21 cellular contexts compared by ENCODE assay signal in genomic region chr1:181612100-181612499, GRCh38.
A peak's percentile ranks its signal among the peaks of the same experiment; 100 is the strongest.
DNase-seq lines count a peak whose midpoint lies in the region; ATAC-seq, FAIRE-seq and TF ChIP-seq lines count a peak whose summit lies in the region.
"Had no signal": no experiment of that assay in that cellular context is flagged by ENCODE, and none has a peak within 500 bp of the region (broad histone marks: within the 10 kb centered on the region; RNA-seq: fewer than 3 reads in every experiment).

No MANE protein-coding gene starts in this region.

- POLR2A ChIA-PET in A549 (lab: Yijun Ruan, JAX) = no interaction called here

- H3K4me3 ChIP-seq in A549 (no peak overlapping the region), MG63 (no peak overlapping the region)
- H3K4me3 ChIP-seq: BLaER1, GM12878, GM23248 had no signal

- H3K4me2 ChIP-seq in A549 = no peak overlapping the region
- H3K4me2 ChIP-seq: BLaER1 had no signal

- no peak for TF ChIP-seq POLR2A in A549 (IDR thresholded peaks at IDR 0.05; ENCODE audit: low read length)

- no peaks in the 10 kb centered on the region for H3K4me1 Mint-ChIP-seq in osteocyte (ENCODE audit: unreplicated experiment)
- H3K4me1 Mint-ChIP-seq: B cell; CD4-positive, CD25-positive, alpha-beta regulatory T cell had no signal

- H3K36me3 Mint-ChIP-seq in osteocyte (ENCODE audit: unreplicated experiment) = no peaks in the 10 kb centered on the region
- H3K36me3 Mint-ChIP-seq: CD4-positive, CD25-positive, alpha-beta regulatory T cell; CD8-positive, alpha-beta T cell had no signal

- FAIRE-seq in A549 (lab: Jason Lieb, UNC) = no peak
- FAIRE-seq: D721Med, GM12878, GM19239 had no signal

- 0% methylated on average over 3 of the region's 3 CpGs for WGBS in A549 (ENCODE audit: missing lambda C conversion rate)

- H3K27me3 Mint-ChIP-seq in osteocyte (ENCODE audit: unreplicated experiment) = no peaks in the 10 kb centered on the region
- H3K27me3 Mint-ChIP-seq: CD4-positive, CD25-positive, alpha-beta regulatory T cell had no signal

- H3K27ac Mint-ChIP-seq in osteocyte (ENCODE audit: unreplicated experiment) = no peak overlapping the region
- H3K27ac Mint-ChIP-seq: B cell; CD4-positive, CD25-positive, alpha-beta regulatory T cell; CD8-positive, alpha-beta T cell; H9 had no signal

- DNase-seq in A549 (ENCODE audit: low read depth in 1 of 2, low spot score in 1 of 2) (no peak), osteocyte (ENCODE audit: extremely low spot score, unreplicated experiment) (peak; percentile 23), MG63 (no peak), hypothalamus (lab: John Stamatoyannopoulos, UW) (no peak), midbrain (lab: John Stamatoyannopoulos, UW) (no peak)
- DNase-seq: CD4-positive, CD25-positive, alpha-beta regulatory T cell; CD8-positive, alpha-beta T cell; DMS 273 treated with DMSO at 0.1 percent for 48 hours; DMS79; EL; GDM1; GM23248; H9 had no signal

- no peak for TF ChIP-seq EP300 in A549 (IDR thresholded peaks at IDR 0.05)
- no peak for TF ChIP-seq EP300 in Ishikawa (IDR thresholded peaks at IDR 0.05; ENCODE audit: borderline replicate concordance)

- no peaks in the 10 kb centered on the region for H3K4me1 ChIP-seq in A549
- H3K4me1 ChIP-seq: BLaER1 had no signal

- CTCF ChIA-PET in A549 (lab: Yijun Ruan, JAX) = no interaction called here

- no peaks in the 10 kb centered on the region for H3K9me3 ChIP-seq in A549
- no peaks in the 10 kb centered on the region for H3K9me3 ChIP-seq in MG63
- H3K9me3 ChIP-seq: BLaER1 had no signal

- TF ChIP-seq CTCF in A549 (IDR thresholded peaks at IDR 0.05) (no peak), osteocyte (IDR thresholded peaks at IDR 0.05) (no peak)

- H3K27ac ChIP-seq in A549 = no peak overlapping the region
- H3K27ac ChIP-seq: BLaER1, C4-2B, GM23248 had no signal

- no peaks in the 10 kb centered on the region for H3K27me3 ChIP-seq in MG63
- H3K27me3 ChIP-seq: BLaER1 had no signal

- TF ChIP-seq RAD21 in A549 (conservative IDR thresholded peaks at IDR 0.05 in 1 of 2, IDR thresholded peaks at IDR 0.05 in 1 of 2) (no peak), Ishikawa (IDR thresholded peaks at IDR 0.05; ENCODE audit: low read depth) (no peak)

- no peaks in the 10 kb centered on the region for H3K36me3 ChIP-seq in MG63
- H3K36me3 ChIP-seq: BLaER1 had no signal

- peaks cover 15% of the 10 kb centered on the region for H3K9me3 Mint-ChIP-seq in osteocyte (ENCODE audit: unreplicated experiment)

- no peak for ATAC-seq in A549
- ATAC-seq: CD8-positive, alpha-beta T cell; GM12878; HCT116 had no signal

- H3K4me3 Mint-ChIP-seq in osteocyte (ENCODE audit: unreplicated experiment) = no peak overlapping the region
- H3K4me3 Mint-ChIP-seq: B cell; CD4-positive, CD25-positive, alpha-beta regulatory T cell; CD8-positive, alpha-beta T cell; H9 had no signal

TF ChIP-seq in A549, 52 proteins besides CTCF, POLR2A, EP300 and RAD21:
- TF ChIP-seq, protein P1, sequence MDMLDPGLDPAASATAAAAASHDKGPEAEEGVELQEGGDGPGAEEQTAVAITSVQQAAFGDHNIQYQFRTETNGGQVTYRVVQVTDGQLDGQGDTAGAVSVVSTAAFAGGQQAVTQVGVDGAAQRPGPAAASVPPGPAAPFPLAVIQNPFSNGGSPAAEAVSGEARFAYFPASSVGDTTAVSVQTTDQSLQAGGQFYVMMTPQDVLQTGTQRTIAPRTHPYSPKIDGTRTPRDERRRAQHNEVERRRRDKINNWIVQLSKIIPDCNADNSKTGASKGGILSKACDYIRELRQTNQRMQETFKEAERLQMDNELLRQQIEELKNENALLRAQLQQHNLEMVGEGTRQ (IDR thresholded peaks at IDR 0.05) = 0 out of 2 replicates have a peak, but pooled peaks have one; percentile 26
- TF ChIP-seq PHF8 (IDR thresholded peaks at IDR 0.05; ENCODE audit: borderline replicate concordance, low read depth) = no peak
TF ChIP-seq in A549: peak in this region for 1.

TF ChIP-seq in Ishikawa, 13 proteins besides CTCF, POLR2A, EP300 and RAD21:
- TF ChIP-seq USF1 (IDR thresholded peaks at IDR 0.05) = peak; percentile 53
- no peak for TF ChIP-seq NFIC (IDR thresholded peaks at IDR 0.05)
- TF ChIP-seq TCF12 (IDR thresholded peaks at IDR 0.05; ENCODE audit: low read depth) = no peak
